In genomic region chr2:25043241-25043867, GRCh38 we compare ENCODE assay signal across 8 cellular contexts. TPM values are rescaled to one million over a fixed set of nuclear protein-coding genes. Genes with fewer than 3 reads are reported as not detected.
DNase-seq lines count a peak whose midpoint lies in the region; ATAC-seq and TF ChIP-seq lines count a peak whose summit lies in the region.

No MANE protein-coding gene starts in this region.

- peak overlapping the region; percentile 48 for H3K27ac Mint-ChIP-seq in glutamatergic neuron (ENCODE audit: unreplicated experiment)

- H3K4me3 Mint-ChIP-seq in glutamatergic neuron (ENCODE audit: unreplicated experiment) = peak overlapping the region; percentile 94

- H3K36me3 Mint-ChIP-seq in glutamatergic neuron (ENCODE audit: unreplicated experiment) = no peaks in the 10 kb centered on the region

- DNase-seq in Daoy (ENCODE audit: low read depth) (peak; percentile 93), NAMALWA (ENCODE audit: low spot score) (peak; percentile 17), glutamatergic neuron (no peak), SHP77 treated with DMSO at 0.1 percent for 48 hours (lab: John Stamatoyannopoulos, UW) (no peak), NCI-H128 (lab: John Stamatoyannopoulos, UW; ENCODE audit: unreplicated experiment) (no peak)
- peak; percentile 46 for DNase-seq in activated T-cell treated with anti-CD3 and anti-CD28 coated beads, Interleukin-2, amount 50 U/mL, for 1 hour
- peak in 3 of 4 experiments; percentile 18 to 55 (median 35) for DNase-seq in stimulated activated CD4-positive, alpha-beta T cell treated with anti-CD3 and anti-CD28 coated beads, Interleukin-1b, Interleukin-23, amount 100 ng/mL, for 24 hours (ENCODE audit: low read depth in 4 of 4, low spot score in 1 of 4)

- H3K4me1 Mint-ChIP-seq in glutamatergic neuron (ENCODE audit: low read depth, unreplicated experiment) = peaks cover 10% of the 10 kb centered on the region

- no peak for TF ChIP-seq CTCF in glutamatergic neuron (IDR thresholded peaks at IDR 0.05; ENCODE audit: partially characterized antibody, unreplicated experiment)

- peaks cover 20% of the 10 kb centered on the region for H3K27me3 Mint-ChIP-seq in glutamatergic neuron (ENCODE audit: unreplicated experiment)

- peaks cover 6% of the 10 kb centered on the region for H3K9me3 Mint-ChIP-seq in glutamatergic neuron (ENCODE audit: unreplicated experiment)

- no peak for ATAC-seq in HG03442 (IDR thresholded peaks at IDR 0.05; ENCODE audit: unreplicated experiment)

RNA-seq across cellular contexts. Expression of gene EFR3B, which starts 1.5 kb away (rescaled TPM):
- total RNA-seq in Daoy (2014; rRNA removed; shearing (Covaris generic)) = 2.0 and 4.3 TPM in 2 replicates
- total RNA-seq in glutamatergic neuron (ENCODE audit: unreplicated experiment) = 22.9 TPM

Comparison
In these comparisons a context has a peak if more than half of its experiments do, and no peak if none do; other contexts are left out.
1. DNase-seq: peak in Daoy (single experiment), NAMALWA (single experiment), activated T-cell treated with anti-CD3 and anti-CD28 coated beads, Interleukin-2, amount 50 U/mL, for 1 hour (single experiment) and stimulated activated CD4-positive, alpha-beta T cell treated with anti-CD3 and anti-CD28 coated beads, Interleukin-1b, Interleukin-23, amount 100 ng/mL, for 24 hours (3 of 4); none in glutamatergic neuron (single experiment), SHP77 treated with DMSO at 0.1 percent for 48 hours (single experiment) and NCI-H128 (single experiment).